In the genomic region with DNA sequence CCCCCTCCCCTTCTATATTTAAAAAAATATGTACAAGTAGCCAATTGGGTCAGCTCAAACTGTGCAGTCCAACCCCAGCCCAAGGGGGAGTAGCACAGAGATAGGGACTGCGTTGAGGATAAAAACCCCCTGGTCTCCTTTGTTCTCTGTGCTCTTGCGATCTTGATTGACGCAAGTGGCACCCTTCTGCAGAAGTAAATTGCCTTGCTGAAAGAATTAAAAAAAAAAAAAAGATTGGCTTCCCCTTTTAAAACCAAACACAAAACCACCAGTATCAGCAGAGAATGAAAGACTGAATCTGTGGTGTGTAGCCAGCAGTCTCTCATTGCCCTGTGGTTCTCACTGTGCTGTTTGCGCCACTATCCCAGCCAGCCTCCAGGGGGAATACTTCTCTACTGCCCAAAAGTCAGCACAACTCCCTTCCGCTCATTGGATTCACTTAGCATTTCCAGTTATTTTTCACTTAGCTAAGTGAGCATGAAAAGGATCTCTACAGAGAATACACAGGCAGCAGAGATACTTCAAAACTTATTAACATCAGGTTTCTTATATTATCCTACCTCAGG, we compare ENCODE assay signal across 1 cellular context.
TF ChIP-seq lines count a peak whose summit lies in the region.

No MANE protein-coding gene starts in this region.

TF ChIP-seq in GM23338, 12 proteins besides CTCF, POLR2A, EP300 and RAD21 (continued from another document):
- TF ChIP-seq, protein P1, sequence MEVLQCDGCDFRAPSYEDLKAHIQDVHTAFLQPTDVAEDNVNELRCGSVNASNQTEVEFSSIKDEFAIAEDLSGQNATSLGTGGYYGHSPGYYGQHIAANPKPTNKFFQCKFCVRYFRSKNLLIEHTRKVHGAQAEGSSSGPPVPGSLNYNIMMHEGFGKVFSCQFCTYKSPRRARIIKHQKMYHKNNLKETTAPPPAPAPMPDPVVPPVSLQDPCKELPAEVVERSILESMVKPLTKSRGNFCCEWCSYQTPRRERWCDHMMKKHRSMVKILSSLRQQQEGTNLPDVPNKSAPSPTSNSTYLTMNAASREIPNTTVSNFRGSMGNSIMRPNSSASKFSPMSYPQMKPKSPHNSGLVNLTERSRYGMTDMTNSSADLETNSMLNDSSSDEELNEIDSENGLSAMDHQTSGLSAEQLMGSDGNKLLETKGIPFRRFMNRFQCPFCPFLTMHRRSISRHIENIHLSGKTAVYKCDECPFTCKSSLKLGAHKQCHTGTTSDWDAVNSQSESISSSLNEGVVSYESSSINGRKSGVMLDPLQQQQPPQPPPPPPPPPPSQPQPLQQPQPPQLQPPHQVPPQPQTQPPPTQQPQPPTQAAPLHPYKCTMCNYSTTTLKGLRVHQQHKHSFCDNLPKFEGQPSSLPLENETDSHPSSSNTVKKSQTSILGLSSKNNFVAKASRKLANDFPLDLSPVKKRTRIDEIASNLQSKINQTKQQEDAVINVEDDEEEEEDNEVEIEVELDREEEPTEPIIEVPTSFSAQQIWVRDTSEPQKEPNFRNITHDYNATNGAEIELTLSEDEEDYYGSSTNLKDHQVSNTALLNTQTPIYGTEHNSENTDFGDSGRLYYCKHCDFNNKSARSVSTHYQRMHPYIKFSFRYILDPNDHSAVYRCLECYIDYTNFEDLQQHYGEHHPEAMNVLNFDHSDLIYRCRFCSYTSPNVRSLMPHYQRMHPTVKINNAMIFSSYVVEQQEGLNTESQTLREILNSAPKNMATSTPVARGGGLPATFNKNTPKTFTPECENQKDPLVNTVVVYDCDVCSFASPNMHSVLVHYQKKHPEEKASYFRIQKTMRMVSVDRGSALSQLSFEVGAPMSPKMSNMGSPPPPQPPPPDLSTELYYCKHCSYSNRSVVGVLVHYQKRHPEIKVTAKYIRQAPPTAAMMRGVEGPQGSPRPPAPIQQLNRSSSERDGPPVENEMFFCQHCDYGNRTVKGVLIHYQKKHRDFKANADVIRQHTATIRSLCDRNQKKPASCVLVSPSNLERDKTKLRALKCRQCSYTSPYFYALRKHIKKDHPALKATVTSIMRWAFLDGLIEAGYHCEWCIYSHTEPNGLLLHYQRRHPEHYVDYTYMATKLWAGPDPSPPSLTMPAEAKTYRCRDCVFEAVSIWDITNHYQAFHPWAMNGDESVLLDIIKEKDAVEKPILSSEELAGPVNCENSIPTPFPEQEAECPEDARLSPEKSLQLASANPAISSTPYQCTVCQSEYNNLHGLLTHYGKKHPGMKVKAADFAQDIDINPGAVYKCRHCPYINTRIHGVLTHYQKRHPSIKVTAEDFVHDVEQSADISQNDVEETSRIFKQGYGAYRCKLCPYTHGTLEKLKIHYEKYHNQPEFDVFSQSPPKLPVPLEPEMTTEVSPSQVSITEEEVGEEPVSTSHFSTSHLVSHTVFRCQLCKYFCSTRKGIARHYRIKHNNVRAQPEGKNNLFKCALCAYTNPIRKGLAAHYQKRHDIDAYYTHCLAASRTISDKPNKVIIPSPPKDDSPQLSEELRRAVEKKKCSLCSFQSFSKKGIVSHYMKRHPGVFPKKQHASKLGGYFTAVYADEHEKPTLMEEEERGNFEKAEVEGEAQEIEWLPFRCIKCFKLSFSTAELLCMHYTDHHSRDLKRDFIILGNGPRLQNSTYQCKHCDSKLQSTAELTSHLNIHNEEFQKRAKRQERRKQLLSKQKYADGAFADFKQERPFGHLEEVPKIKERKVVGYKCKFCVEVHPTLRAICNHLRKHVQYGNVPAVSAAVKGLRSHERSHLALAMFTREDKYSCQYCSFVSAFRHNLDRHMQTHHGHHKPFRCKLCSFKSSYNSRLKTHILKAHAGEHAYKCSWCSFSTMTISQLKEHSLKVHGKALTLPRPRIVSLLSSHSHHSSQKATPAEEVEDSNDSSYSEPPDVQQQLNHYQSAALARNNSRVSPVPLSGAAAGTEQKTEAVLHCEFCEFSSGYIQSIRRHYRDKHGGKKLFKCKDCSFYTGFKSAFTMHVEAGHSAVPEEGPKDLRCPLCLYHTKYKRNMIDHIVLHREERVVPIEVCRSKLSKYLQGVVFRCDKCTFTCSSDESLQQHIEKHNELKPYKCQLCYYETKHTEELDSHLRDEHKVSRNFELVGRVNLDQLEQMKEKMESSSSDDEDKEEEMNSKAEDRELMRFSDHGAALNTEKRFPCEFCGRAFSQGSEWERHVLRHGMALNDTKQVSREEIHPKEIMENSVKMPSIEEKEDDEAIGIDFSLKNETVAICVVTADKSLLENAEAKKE (CRISPR knock-in tag; IDR thresholded peaks at IDR 0.05), result no peak
- no peak for TF ChIP-seq STAT1 (IDR thresholded peaks at IDR 0.05; ENCODE audit: unreplicated experiment)
